Comparison of ENCODE assay signal across 1 cellular context in the genomic region with DNA sequence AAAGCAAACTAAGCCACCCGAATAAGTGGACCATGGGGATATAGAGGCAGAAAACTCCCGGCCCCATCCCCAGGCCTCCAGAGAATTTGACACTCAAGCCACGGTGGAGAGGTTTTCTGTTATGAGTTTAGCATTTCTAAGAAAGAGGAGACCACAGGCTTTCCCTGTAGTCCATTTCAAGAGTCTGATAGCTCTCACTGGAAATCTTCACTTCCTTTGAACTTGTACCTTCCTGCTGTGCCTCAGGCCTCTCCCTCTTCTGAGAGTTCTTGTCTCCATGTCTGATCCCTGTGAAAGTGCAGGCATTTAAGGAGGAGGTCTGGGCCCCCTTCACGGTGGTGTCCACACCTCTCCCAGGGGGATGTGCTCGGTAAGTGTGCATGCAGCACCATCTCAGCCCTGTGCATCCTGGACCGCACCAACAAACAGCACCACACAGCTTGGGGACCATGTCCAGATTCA.
TF ChIP-seq lines count a peak whose summit lies in the region.

No MANE protein-coding gene starts in this region.

TF ChIP-seq in SK-N-SH treated with all-trans-retinoic acid at 6 μM for 48 hours, 23 proteins besides CTCF, POLR2A, EP300 and RAD21 (continued from another document):
- TF ChIP-seq, protein P1, sequence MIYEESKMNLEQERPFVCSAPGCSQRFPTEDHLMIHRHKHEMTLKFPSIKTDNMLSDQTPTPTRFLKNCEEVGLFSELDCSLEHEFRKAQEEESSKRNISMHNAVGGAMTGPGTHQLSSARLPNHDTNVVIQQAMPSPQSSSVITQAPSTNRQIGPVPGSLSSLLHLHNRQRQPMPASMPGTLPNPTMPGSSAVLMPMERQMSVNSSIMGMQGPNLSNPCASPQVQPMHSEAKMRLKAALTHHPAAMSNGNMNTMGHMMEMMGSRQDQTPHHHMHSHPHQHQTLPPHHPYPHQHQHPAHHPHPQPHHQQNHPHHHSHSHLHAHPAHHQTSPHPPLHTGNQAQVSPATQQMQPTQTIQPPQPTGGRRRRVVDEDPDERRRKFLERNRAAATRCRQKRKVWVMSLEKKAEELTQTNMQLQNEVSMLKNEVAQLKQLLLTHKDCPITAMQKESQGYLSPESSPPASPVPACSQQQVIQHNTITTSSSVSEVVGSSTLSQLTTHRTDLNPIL (CRISPR knock-in tag; IDR thresholded peaks at IDR 0.05; ENCODE audit: low read depth): no peak
- no peak for TF ChIP-seq ISL1 (CRISPR knock-in tag; IDR thresholded peaks at IDR 0.05)
- TF ChIP-seq ZC3H10 (CRISPR knock-in tag; IDR thresholded peaks at IDR 0.05): no peak
- no peak for TF ChIP-seq CSDC2 (CRISPR knock-in tag; IDR thresholded peaks at IDR 0.05)
